In genomic region chr7:4776160-4776623, GRCh38 we compare ENCODE assay signal across 8 cellular contexts. TPM values are rescaled to one million over a fixed set of nuclear protein-coding genes. Genes with fewer than 3 reads are reported as not detected.
DNase-seq lines count a peak whose midpoint lies in the region; ATAC-seq and TF ChIP-seq lines count a peak whose summit lies in the region.

No MANE protein-coding gene starts in this region.

- TF ChIP-seq CTCF in Calu3 (IDR thresholded peaks at IDR 0.05; ENCODE audit: unreplicated experiment), result no peak
- TF ChIP-seq CTCF in Panc1 (IDR thresholded peaks at IDR 0.05), result no peak
- TF ChIP-seq CTCF in osteoblast (IDR thresholded peaks at IDR 0.05; ENCODE audit: extremely low read depth, low read depth, low read length), result no peak

- peaks cover 47% of the 10 kb centered on the region for H3K79me2 ChIP-seq in osteoblast (ENCODE audit: insufficient read depth, low read length)

- H4K20me1 ChIP-seq in osteoblast (ENCODE audit: insufficient read depth, low read length), result peaks cover 15% of the 10 kb centered on the region

- ATAC-seq in Panc1, result no peak

- H3K9me3 ChIP-seq in Panc1 (ENCODE audit: control insufficient read depth, insufficient read depth, low read depth, low read length) (no peaks in the 10 kb centered on the region), osteoblast (ENCODE audit: low read depth, low read length) (no peaks in the 10 kb centered on the region)

- peaks cover 40% of the 10 kb centered on the region for H3K36me3 Mint-ChIP-seq in Calu3 (ENCODE audit: insufficient read depth, unreplicated experiment)

- H3K4me1 Mint-ChIP-seq in Calu3 (ENCODE audit: low read depth, unreplicated experiment), result peaks cover 24% of the 10 kb centered on the region

- POLR2A ChIA-PET in Panc1 (lab: Charles Lee), result no interaction called here

- H3K27ac Mint-ChIP-seq in Calu3 (ENCODE audit: unreplicated experiment), result peak overlapping the region; percentile 96

- intact Hi-C loops in Calu3 (cut with micrococcal nuclease; ENCODE audit: unreplicated experiment) (no loop called here), Panc1 (cut with micrococcal nuclease; ENCODE audit: unreplicated experiment) (no loop called here), head of caudate nucleus (cut with DNase I) (no loop called here)

- no peaks in the 10 kb centered on the region for H3K9me3 Mint-ChIP-seq in Calu3 (ENCODE audit: low read depth, unreplicated experiment)

- H3K4me1 ChIP-seq in Panc1 (ENCODE audit: control insufficient read depth, insufficient read depth, low read length) (peaks cover 23% of the 10 kb centered on the region), osteoblast (ENCODE audit: insufficient read depth, low read length) (peaks cover 16% of the 10 kb centered on the region)

- in situ Hi-C loops in Panc1 (cut with HindIII; ENCODE audit: low pct_unique_long_range_greater_than_20kb, low sequenced_read_pairs), result no loop called here

- H3K4me3 Mint-ChIP-seq in Calu3 (ENCODE audit: low read depth, unreplicated experiment), result peak overlapping the region; percentile 97

- DNase-seq in Calu3 (no peak), Panc1 (ENCODE audit: low read depth, low spot score) (no peak), epithelial cell of prostate (ENCODE audit: low read depth, low spot score) (no peak), osteoblast (ENCODE audit: insufficient read length, low spot score, missing footprints) (no peak), head of caudate nucleus (no peak), mucosa of gallbladder (ENCODE audit: low spot score) (no peak), ureter (ENCODE audit: low spot score) (no peak), GDM1 (lab: John Stamatoyannopoulos, UW) (no peak)

- H3K27ac ChIP-seq in Panc1 (ENCODE audit: low read length) (peak overlapping the region; percentile 93), epithelial cell of prostate (peak overlapping the region; percentile 87), osteoblast (ENCODE audit: low read depth, low read length) (peak overlapping the region; percentile 95)

- CTCF ChIA-PET in Calu3 (lab: Charles Lee), result interaction anchor here (0.7 to 1.5 kb wide), 5 partner anchors 13 to 163 kb away, joined by 3 to 12 read pairs (median 5); no protein-coding TSS in a partner anchor
- CTCF ChIA-PET in Panc1 (lab: Charles Lee), result no interaction called here

- BruUV-seq in Calu3 (replicated peaks; lab: Mats Ljungman, UMichigan) (no TSS peak), Panc1 (replicated peaks; lab: Mats Ljungman, UMichigan) (no TSS peak)

- H3K4me3 ChIP-seq in Panc1 (ENCODE audit: low read depth in 2 of 2, low read length in 2 of 2), result peak overlapping the region; percentile 85 to 98
- peak overlapping the region; percentile 94 for H3K4me3 ChIP-seq in osteoblast (ENCODE audit: insufficient read depth, low read length)

- H3K36me3 ChIP-seq in Panc1 (ENCODE audit: control insufficient read depth, insufficient read depth, low read length) (no peaks in the 10 kb centered on the region), osteoblast (ENCODE audit: insufficient read depth, low read length) (peaks cover 23% of the 10 kb centered on the region)

- H2AFZ ChIP-seq in osteoblast (ENCODE audit: low read length), result peak overlapping the region; percentile 74

- H3K27me3 ChIP-seq in Panc1 (ENCODE audit: control insufficient read depth, insufficient read depth, low read length) (no peaks in the 10 kb centered on the region), osteoblast (ENCODE audit: insufficient read depth, low read length) (no peaks in the 10 kb centered on the region)

- no peaks in the 10 kb centered on the region for H3K27me3 Mint-ChIP-seq in Calu3 (ENCODE audit: unreplicated experiment)

- H3K4me2 ChIP-seq in osteoblast (ENCODE audit: insufficient read depth, low read length), result peak overlapping the region; percentile 93

RNA-seq across cellular contexts. Expression of gene AP5Z1, which starts 0.8 kb away (rescaled TPM):
- total RNA-seq in Calu3 (2022) (66.1 and 70.7 TPM in 2 replicates), Panc1 (2021; ENCODE audit: unreplicated experiment) (100.0 TPM), osteoblast (63.9 and 73.1 TPM in 2 replicates), mucosa of gallbladder (45.0 TPM), ureter (39.1 TPM)
- polyA plus RNA-seq in Panc1 (2012; ENCODE audit: insufficient read length), result 91.5 TPM
